Comparison of ENCODE assay signal across 8 cellular contexts in the genomic region with DNA sequence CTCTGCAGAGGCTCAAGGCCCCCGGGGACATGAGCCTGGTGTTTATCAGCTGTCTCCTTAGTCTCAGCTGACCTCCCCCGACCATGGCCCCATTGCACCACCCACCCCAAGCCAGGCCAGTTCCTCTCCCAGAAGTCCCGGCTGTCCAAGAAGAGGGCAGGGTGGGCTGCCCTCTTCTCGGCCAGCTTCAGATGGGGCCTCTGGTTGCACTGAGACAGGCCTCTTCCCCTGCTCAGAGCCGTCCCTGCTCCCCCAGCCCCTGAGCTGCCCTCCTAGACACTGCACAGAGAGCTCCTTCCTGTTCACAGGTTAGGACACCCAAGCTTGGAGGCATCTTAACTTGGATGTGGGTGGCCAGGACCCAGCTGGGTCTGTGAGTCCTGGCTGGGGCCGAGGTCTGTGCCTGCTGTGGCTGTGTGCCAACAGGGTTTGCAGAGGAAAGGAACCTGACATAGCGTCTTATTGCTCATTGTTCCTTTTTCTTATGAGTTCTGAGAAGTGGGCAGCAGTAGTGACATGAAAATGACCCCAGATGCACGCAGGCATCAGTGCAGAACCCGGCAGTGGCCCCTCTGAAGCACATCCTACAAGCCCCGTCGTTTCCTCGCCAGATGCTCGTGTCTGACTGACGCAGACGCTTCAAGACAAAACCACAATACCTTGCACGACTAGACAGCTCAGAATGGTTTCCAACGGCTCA. TPM values are rescaled to one million over a fixed set of nuclear protein-coding genes. Genes with fewer than 3 reads are reported as not detected.
DNase-seq lines count a peak whose midpoint lies in the region; ATAC-seq and TF ChIP-seq lines count a peak whose summit lies in the region.

No MANE protein-coding gene starts in this region.

- DNase-seq in UCSD-AML1 (lab: John Stamatoyannopoulos, UW; ENCODE audit: unreplicated experiment), result peak; percentile 59
- peak; percentile 49 for DNase-seq in mucosa of gallbladder (ENCODE audit: low spot score)
- no peak for DNase-seq in midbrain (lab: John Stamatoyannopoulos, UW)
- no peak for DNase-seq in NCI-H226

- peaks cover 93 to 99% (median 96%) of the 10 kb centered on the region in 10 experiments for H3K4me1 ChIP-seq in BLaER1 treated with 17β-estradiol and CSF1 and Interleukin-3, amounts not matched to agents 10 nM and 100 nM

- peaks cover 0 to 3% (median 0%) of the 10 kb centered on the region in 5 experiments for H3K9me3 Mint-ChIP-seq in brain
- H3K9me3 Mint-ChIP-seq in stimulated activated naive CD8-positive, alpha-beta T cell treated with anti-CD3 and anti-CD28 coated beads, Interleukin-15, Interleukin-2, amounts not matched to agents 100 ng/mL and 50 ng/mL, for 24 hours, result no peaks in the 10 kb centered on the region

- H3K36me3 Mint-ChIP-seq in brain, result no peaks in the 10 kb centered on the region
- H3K36me3 Mint-ChIP-seq in stimulated activated naive CD8-positive, alpha-beta T cell treated with anti-CD3 and anti-CD28 coated beads, Interleukin-15, Interleukin-2, amounts not matched to agents 100 ng/mL and 50 ng/mL, for 24 hours (ENCODE audit: low read depth), result peaks cover 17% of the 10 kb centered on the region

- no peak for TF ChIP-seq CTCF in brain (conservative IDR thresholded peaks at IDR 0.05)

- peaks cover 18 to 35% (median 26%) of the 10 kb centered on the region in 11 experiments; a peak in 21 of 22 replicates for H3K36me3 ChIP-seq in BLaER1 treated with 17β-estradiol and CSF1 and Interleukin-3, amounts not matched to agents 10 nM and 100 nM

- H3K27ac ChIP-seq in BLaER1 treated with 17β-estradiol and CSF1 and Interleukin-3, amounts not matched to agents 10 nM and 100 nM, result peak overlapping the region; percentile 75 to 99 (median 95)

- H3K27me3 Mint-ChIP-seq in brain, result peaks cover 4% of the 10 kb centered on the region
- H3K27me3 Mint-ChIP-seq in stimulated activated naive CD8-positive, alpha-beta T cell treated with anti-CD3 and anti-CD28 coated beads, Interleukin-15, Interleukin-2, amounts not matched to agents 100 ng/mL and 50 ng/mL, for 24 hours, result no peaks in the 10 kb centered on the region

- peak overlapping the region; percentile 49 to 87 (median 78) for H3K27ac Mint-ChIP-seq in brain
- H3K27ac Mint-ChIP-seq in stimulated activated naive CD8-positive, alpha-beta T cell treated with anti-CD3 and anti-CD28 coated beads, Interleukin-15, Interleukin-2, amounts not matched to agents 100 ng/mL and 50 ng/mL, for 24 hours, result peak overlapping the region; percentile 98

- H3K9me3 ChIP-seq in BLaER1 treated with 17β-estradiol and CSF1 and Interleukin-3, amounts not matched to agents 10 nM and 100 nM (replicated peaks in 1 of 11), result no peaks in the 10 kb centered on the region

- peak; percentile 11 for ATAC-seq in HG02840 (IDR thresholded peaks at IDR 0.05; ENCODE audit: low FRiP score, unreplicated experiment)

- peak overlapping the region; percentile 70 to 99 (median 91) for H3K9ac ChIP-seq in BLaER1 treated with 17β-estradiol and CSF1 and Interleukin-3, amounts not matched to agents 10 nM and 100 nM

- peaks cover 0 to 38% (median 0%) of the 10 kb centered on the region in 11 experiments; a peak in 6 of 22 replicates for H3K27me3 ChIP-seq in BLaER1 treated with 17β-estradiol and CSF1 and Interleukin-3, amounts not matched to agents 10 nM and 100 nM

- peak overlapping the region; percentile 86 to 100 (median 98) for H3K4me2 ChIP-seq in BLaER1 treated with 17β-estradiol and CSF1 and Interleukin-3, amounts not matched to agents 10 nM and 100 nM

- peaks cover 28 to 97% (median 77%) of the 10 kb centered on the region in 11 experiments; a peak in 21 of 22 replicates for H4K20me1 ChIP-seq in BLaER1 treated with 17β-estradiol and CSF1 and Interleukin-3, amounts not matched to agents 10 nM and 100 nM

- H3K4me3 ChIP-seq in BLaER1 treated with 17β-estradiol and CSF1 and Interleukin-3, amounts not matched to agents 10 nM and 100 nM, result peak overlapping the region; percentile 40 to 65 (median 50); a peak in 19 of 20 replicates

- H3K4me1 Mint-ChIP-seq in brain, result peaks cover 24% of the 10 kb centered on the region
- peaks cover 53% of the 10 kb centered on the region for H3K4me1 Mint-ChIP-seq in stimulated activated naive CD8-positive, alpha-beta T cell treated with anti-CD3 and anti-CD28 coated beads, Interleukin-15, Interleukin-2, amounts not matched to agents 100 ng/mL and 50 ng/mL, for 24 hours (ENCODE audit: low read depth)

- peak overlapping the region in 1 of 5 experiments; percentile 40 for H3K4me3 Mint-ChIP-seq in brain
- peak overlapping the region; percentile 86 for H3K4me3 Mint-ChIP-seq in stimulated activated naive CD8-positive, alpha-beta T cell treated with anti-CD3 and anti-CD28 coated beads, Interleukin-15, Interleukin-2, amounts not matched to agents 100 ng/mL and 50 ng/mL, for 24 hours

RNA-seq across cellular contexts. Expression of a gene that starts 5.5 kb away (rescaled TPM):
- polyA plus RNA-seq in brain (ENCODE audit: insufficient read depth, low read depth, low replicate concordance), result 10.7 TPM
- total RNA-seq in mucosa of gallbladder, result 55.1 TPM

RNA-seq across cellular contexts. Expression of a gene that starts 9.6 kb away (rescaled TPM):
- 17.1 TPM for polyA plus RNA-seq in brain (ENCODE audit: insufficient read depth, low read depth, low replicate concordance)
- total RNA-seq in mucosa of gallbladder, result 37.0 TPM

RNA-seq across cellular contexts. Expression of a gene that starts 20.7 kb away (rescaled TPM):
- polyA plus RNA-seq in brain (ENCODE audit: insufficient read depth, low read depth, low replicate concordance), result 15.2 TPM
- total RNA-seq in mucosa of gallbladder, result 0.95 TPM

RNA-seq across cellular contexts. Expression of a gene that starts 53.6 kb away (rescaled TPM):
- polyA plus RNA-seq in brain (ENCODE audit: insufficient read depth, low read depth, low replicate concordance), result 14.4 TPM
- 64.4 TPM for total RNA-seq in mucosa of gallbladder

RNA-seq across cellular contexts. Expression of a gene that starts 59.9 kb away (rescaled TPM):
- 14.3 TPM for polyA plus RNA-seq in brain (ENCODE audit: insufficient read depth, low read depth, low replicate concordance)
- 100 TPM for total RNA-seq in mucosa of gallbladder

Comparison
In these comparisons a context has a peak if more than half of its experiments do, and no peak if none do; other contexts are left out.
1. DNase-seq: peak in UCSD-AML1 (single experiment) and mucosa of gallbladder (single experiment); none in midbrain (single experiment) and NCI-H226 (single experiment).